In the genomic region with DNA sequence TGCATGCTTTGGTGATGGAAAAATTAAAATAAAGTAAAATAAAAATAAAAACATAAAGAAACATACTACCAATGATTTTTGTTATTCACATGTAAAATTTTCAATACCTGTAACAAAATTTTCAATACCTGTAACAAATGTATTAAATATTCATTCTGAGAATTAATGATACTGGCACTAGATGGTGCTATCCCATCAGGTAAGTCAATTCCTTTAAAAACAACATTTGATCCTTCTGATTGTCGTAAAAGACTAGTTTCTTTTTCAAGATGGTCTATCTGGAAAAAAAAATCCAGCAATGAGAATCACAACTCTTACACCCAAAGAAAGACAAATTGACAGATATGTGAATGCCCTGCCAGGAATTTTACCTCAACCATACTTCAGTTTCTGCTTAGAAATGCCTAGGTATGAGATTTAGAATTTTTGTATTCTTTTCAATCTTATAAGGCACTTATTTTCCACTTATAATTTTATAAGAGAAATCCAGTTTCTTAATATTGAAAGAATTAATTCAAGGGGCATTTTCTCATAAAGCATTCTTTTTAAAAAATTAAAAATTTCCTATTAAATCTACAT, we compare ENCODE assay signal across 9 cellular contexts. TPM values are rescaled to one million over a fixed set of nuclear protein-coding genes. Genes with fewer than 3 reads are reported as not detected.
DNase-seq lines count a peak whose midpoint lies in the region; FAIRE-seq and TF ChIP-seq lines count a peak whose summit lies in the region.
"Had no signal": no experiment of that assay in that cellular context is flagged by ENCODE, and none has a peak within 500 bp of the region (broad histone marks: within the 10 kb centered on the region; RNA-seq: fewer than 3 reads in every experiment).

No MANE protein-coding gene starts in this region.

- H3K27me3 ChIP-seq in MM.1S (replicated peaks; ENCODE audit: insufficient read depth, low read length) (no peaks in the 10 kb centered on the region), adrenal gland (no peaks in the 10 kb centered on the region), keratinocyte (ENCODE audit: control insufficient read depth, extremely low read depth, insufficient read depth, low read length) (no peaks in the 10 kb centered on the region)

- intact Hi-C loops in adrenal gland (cut with DNase I), result no loop called here

- peak overlapping the region; percentile 41 for H3K4me3 ChIP-seq in MM.1S (ENCODE audit: low read length)
- H3K4me3 ChIP-seq in adrenal gland, result peak overlapping the region in 1 of 4 donors; percentile 35
- H3K4me3 ChIP-seq in keratinocyte (ENCODE audit: control insufficient read depth in 2 of 3, extremely low read depth in 1 of 3, insufficient read depth in 2 of 3, low read depth in 1 of 3, low read length in 3 of 3), result peak overlapping the region in 2 of 3 experiments; percentile 29 to 31

- H3K27ac ChIP-seq in MM.1S (ENCODE audit: low read length) (no peak overlapping the region), adrenal gland (no peak overlapping the region), keratinocyte (ENCODE audit: control insufficient read depth, insufficient read depth, low read length) (peak overlapping the region; percentile 46)

- H3K4me2 ChIP-seq in MM.1S (ENCODE audit: low read depth, low read length), result peak overlapping the region; percentile 67
- H3K4me2 ChIP-seq in keratinocyte (ENCODE audit: control insufficient read depth, extremely low read depth, insufficient read depth, low read depth, low read length), result peak overlapping the region; percentile 80

- H4K20me1 ChIP-seq in MM.1S (ENCODE audit: insufficient read depth, low read length) (no peaks in the 10 kb centered on the region), keratinocyte (ENCODE audit: control insufficient read depth, extremely low read depth, insufficient read depth, low read length) (no peaks in the 10 kb centered on the region)

- TF ChIP-seq POLR2A in adrenal gland (IDR thresholded peaks at IDR 0.05), result no peak

- no peaks in the 10 kb centered on the region for H3F3A ChIP-seq in MM.1S (ENCODE audit: insufficient read depth, low read length)

- H3K9ac ChIP-seq in MM.1S (ENCODE audit: low read length) (peak overlapping the region; percentile 43; the same call in 1 of the 2 replicates), keratinocyte (ENCODE audit: control insufficient read depth, extremely low read depth, insufficient read depth, low read length) (peak overlapping the region; percentile 42)

- H3K9me1 ChIP-seq in keratinocyte (ENCODE audit: control insufficient read depth, extremely low read depth, insufficient read depth, low read length), result no peaks in the 10 kb centered on the region

- H3K9me3 ChIP-seq in MM.1S (replicated peaks; ENCODE audit: insufficient read depth, low read length) (no peaks in the 10 kb centered on the region), adrenal gland (replicated peaks in 1 of 3) (peaks cover 0 to 6% (median 0%) of the 10 kb centered on the region in 3 donors), keratinocyte (ENCODE audit: control insufficient read depth, low read depth, low read length) (no peaks in the 10 kb centered on the region)

- H2AFZ ChIP-seq in MM.1S (ENCODE audit: low read length) (peak overlapping the region; percentile 74; the same call in 1 of the 2 replicates), keratinocyte (ENCODE audit: control insufficient read depth, low read length) (peak overlapping the region; percentile 60)

- H3K36me3 ChIP-seq in MM.1S (replicated peaks; ENCODE audit: insufficient read depth, low read length) (no peaks in the 10 kb centered on the region), adrenal gland (replicated peaks in 1 of 2) (peaks cover 0 to 20% of the 10 kb centered on the region in 2 donors), keratinocyte (ENCODE audit: control insufficient read depth in 2 of 2, extremely low read depth in 1 of 2, insufficient read depth in 2 of 2, low read length in 2 of 2) (peaks cover 3 to 4% of the 10 kb centered on the region in 2 experiments)

- H3K9me2 ChIP-seq in MM.1S (replicated peaks; ENCODE audit: insufficient read depth, low read length), result no peaks in the 10 kb centered on the region

- H3K4me1 ChIP-seq in MM.1S (ENCODE audit: low read length) (no peaks in the 10 kb centered on the region), adrenal gland (replicated peaks in 1 of 2) (peaks cover 5 to 8% of the 10 kb centered on the region in 2 donors), keratinocyte (ENCODE audit: control insufficient read depth, extremely low read depth, insufficient read depth, low read length) (peaks cover 2% of the 10 kb centered on the region)

- dilution Hi-C loops in keratinocyte (cut with MboI; ENCODE audit: extremely low pct_ligation_motif_present, low sequenced_read_pairs), result no loop called here

- FAIRE-seq in keratinocyte (lab: Jason Lieb, UNC), result no peak

- H3K79me2 ChIP-seq in MM.1S (ENCODE audit: low read length), result no peaks in the 10 kb centered on the region
- no peaks in the 10 kb centered on the region for H3K79me2 ChIP-seq in keratinocyte (ENCODE audit: control insufficient read depth, insufficient read depth, low read length)

- TF ChIP-seq CTCF in MM.1S (IDR thresholded peaks at IDR 0.05; ENCODE audit: low read length) (peak; percentile 56), adrenal gland (IDR thresholded peaks at IDR 0.05) (peak; percentile 26 to 72 (median 54)), keratinocyte (optimal IDR thresholded peaks at IDR 0.05 in 1 of 3, IDR thresholded peaks at IDR 0.05 in 1 of 3, conservative IDR thresholded peaks at IDR 0.05 in 1 of 3; ENCODE audit: extremely low read depth in 1 of 3, insufficient read depth in 2 of 3, low read length in 3 of 3) (no peak)

- WGBS in adrenal gland, 4 donors, result 0 to 12% (median 7%) methylated on average over 1 of the region's 1 CpG

- DNase-seq in NCI-H82 (lab: John Stamatoyannopoulos, UW), result peak; percentile 36
- DNase-seq in NCI-H82 treated with DMSO at 0.1 percent for 48 hours (lab: John Stamatoyannopoulos, UW; ENCODE audit: unreplicated experiment), result no peak
- DNase-seq in MM.1S, result peak; percentile 71
- DNase-seq in adrenal gland, result no peak
- DNase-seq in keratinocyte (ENCODE audit: low read depth, low spot score), result peak; percentile 5
- no peak for DNase-seq in activated CD8-positive, alpha-beta memory T cell treated with anti-CD3 and anti-CD28 coated beads, Interleukin-2, amount 50 U/mL, for 4 hours
- DNase-seq in stimulated activated CD4-positive, alpha-beta T cell treated with anti-CD3 and anti-CD28 coated beads, Interleukin-15, amount 100 ng/mL, for 24 hours, result no peak
- no peak for DNase-seq in activated gamma-delta T cell (lab: John Stamatoyannopoulos, UW)
- DNase-seq: activated B cell treated with CpG ODN at 0.5 μM for 24 hours had no signal

RNA-seq across cellular contexts. Expression of a gene that starts 30.7 kb away (rescaled TPM):
- 10 to 100 TPM in 4 of 8 donors, 1 to 10 TPM in 4; 5.1 to 32.0 (median 10.5) TPM for total RNA-seq in adrenal gland
- polyA plus RNA-seq in adrenal gland, result 10 to 100 TPM in 2 of 3 donors, 1 to 10 TPM in 1; 5.5 to 16.4 (median 10.5) TPM
- 3.7 to 5.6 TPM (median 4.7 TPM) in 3 replicates for polyA plus RNA-seq in keratinocyte
- polyA plus RNA-seq in keratinocyte (2011; ENCODE audit: low read depth), result 19.7 TPM
- polyA plus RNA-seq in keratinocyte (2011; cell fraction: cytosol; rRNA removed), result 2.1 and 2.8 TPM in 2 replicates
- polyA plus RNA-seq in keratinocyte (2011; cell fraction: nucleus; rRNA removed), result 8.5 and 12.4 TPM in 2 replicates
- polyA plus RNA-seq in keratinocyte (2012; ENCODE audit: low replicate concordance), result 2.5 and 4.7 TPM in 2 replicates
- polyA minus RNA-seq in keratinocyte, result 0.98 to 7.1 TPM (median 2.2 TPM) in 3 replicates
- polyA minus RNA-seq in keratinocyte (2011; cell fraction: cytosol; rRNA and poly(A)+ RNA removed), result 5.0 TPM
- 11.1 and 24.0 TPM in 2 replicates for polyA minus RNA-seq in keratinocyte (2011; cell fraction: nucleus; rRNA and poly(A)+ RNA removed)

RNA-seq across cellular contexts. Expression of a gene that starts 30.9 kb away (rescaled TPM):
- total RNA-seq in adrenal gland, result 10 to 100 TPM in 7 of 8 donors, 1 to 10 TPM in 1; 9.4 to 25.5 (median 16.5) TPM
- polyA plus RNA-seq in adrenal gland, result 10 to 100 TPM in 1 of 3 donors, 1 to 10 TPM in 2; 2.9 to 11.0 (median 4.5) TPM
- polyA plus RNA-seq in keratinocyte, result 25.8 to 35.1 TPM (median 29.0 TPM) in 3 replicates
- polyA plus RNA-seq in keratinocyte (2011; ENCODE audit: low read depth), result 5.7 TPM
- polyA plus RNA-seq in keratinocyte (2011; cell fraction: cytosol; rRNA removed), result 4.3 and 12.3 TPM in 2 replicates
- polyA plus RNA-seq in keratinocyte (2011; cell fraction: nucleus; rRNA removed), result 24.2 and 32.7 TPM in 2 replicates
- polyA plus RNA-seq in keratinocyte (2012; ENCODE audit: low replicate concordance), result 8.8 and 17.3 TPM in 2 replicates
- 25.7 to 162 TPM (median 140 TPM) in 3 replicates for polyA minus RNA-seq in keratinocyte
- 57.6 TPM for polyA minus RNA-seq in keratinocyte (2011; cell fraction: cytosol; rRNA and poly(A)+ RNA removed)
- polyA minus RNA-seq in keratinocyte (2011; cell fraction: nucleus; rRNA and poly(A)+ RNA removed), result 94.2 and 194 TPM in 2 replicates

Comparison
In these comparisons a context has a peak if more than half of its experiments do, and no peak if none do; other contexts are left out.
1. DNase-seq: peak in NCI-H82 (single experiment), MM.1S (single experiment) and keratinocyte (single experiment); none in NCI-H82 treated with DMSO at 0.1 percent for 48 hours (single experiment), adrenal gland (0 of 7), activated CD8-positive, alpha-beta memory T cell treated with anti-CD3 and anti-CD28 coated beads, Interleukin-2, amount 50 U/mL, for 4 hours (single experiment), stimulated activated CD4-positive, alpha-beta T cell treated with anti-CD3 and anti-CD28 coated beads, Interleukin-15, amount 100 ng/mL, for 24 hours (single experiment) and activated gamma-delta T cell (single experiment).
2. CTCF ChIP-seq: peak in MM.1S (single experiment) and adrenal gland (6 of 6); none in keratinocyte (0 of 3).